Comparison of ENCODE assay signal across 11 cellular contexts in the genomic region with DNA sequence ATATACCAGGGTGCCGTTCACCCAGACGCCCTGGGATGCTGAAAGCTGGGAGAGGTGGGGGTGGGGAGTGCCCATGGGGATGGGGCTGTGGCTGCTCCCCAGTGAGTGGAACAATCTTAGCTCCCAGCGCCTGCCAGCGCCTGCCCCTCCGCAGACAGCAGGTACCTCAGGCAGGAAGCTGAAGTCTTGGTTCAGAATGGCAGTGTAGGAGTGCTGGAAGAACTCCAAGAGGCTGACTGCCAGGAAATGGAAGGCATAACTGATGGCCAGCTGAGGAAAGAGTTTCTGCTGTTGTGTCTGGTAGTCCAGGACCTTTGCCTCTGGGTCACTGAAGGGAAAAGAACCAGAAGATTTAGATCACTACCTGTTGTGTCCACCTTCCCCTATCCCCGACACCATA. TPM values are rescaled to one million over a fixed set of nuclear protein-coding genes. Genes with fewer than 3 reads are reported as not detected.
DNase-seq lines count a peak whose midpoint lies in the region; ATAC-seq and TF ChIP-seq lines count a peak whose summit lies in the region.
"Had no signal": no experiment of that assay in that cellular context is flagged by ENCODE, and none has a peak within 500 bp of the region (broad histone marks: within the 10 kb centered on the region; RNA-seq: fewer than 3 reads in every experiment).

No MANE protein-coding gene starts in this region.

- H3K27me3 ChIP-seq in RWPE2 (ENCODE audit: insufficient read depth, poor library complexity, severe bottlenecking) (no peaks in the 10 kb centered on the region), parathyroid adenoma (ENCODE audit: control insufficient read depth, insufficient read depth, low read length) (no peaks in the 10 kb centered on the region)
- no peaks in the 10 kb centered on the region for H3K27me3 ChIP-seq in CD4-positive, alpha-beta T cell (ENCODE audit: control insufficient read depth, insufficient read depth, low read length)
- H3K27me3 ChIP-seq: neutrophil had no signal

- no peak for DNase-seq in RWPE2 (ENCODE audit: low spot score)
- peak; percentile 37 for DNase-seq in fibroblast of the aortic adventitia (ENCODE audit: low read depth)
- no peak for DNase-seq in effector CD8-positive, alpha-beta T cell (lab: John Stamatoyannopoulos, UW)
- no peak for DNase-seq in CD4-positive, alpha-beta T cell
- no peak for DNase-seq in NCI-H446 treated with DMSO at 0.1 percent for 48 hours (lab: John Stamatoyannopoulos, UW)
- DNase-seq in NCI-H524 treated with DMSO at 0.1 percent for 48 hours (lab: John Stamatoyannopoulos, UW) = no peak
- DNase-seq: NCI-H526 treated with DMSO at 0.1 percent for 48 hours, T-helper 9 cell had no signal

- CTCF ChIA-PET in HEK293 (lab: Yijun Ruan, JAX) = interaction anchor here (0.7 to 2.5 kb wide), 9 partner anchors 9 to 321 kb away, joined by 3 to 14 read pairs (median 4); partner anchors contain the start of genes ACOX2 and KCTD6
- CTCF ChIA-PET in CD4-positive, alpha-beta T cell (lab: Charles Lee) = no interaction called here

- ATAC-seq in RWPE2 (ENCODE audit: low read depth) = peak; percentile 52
- ATAC-seq in CD4-positive, alpha-beta T cell (ENCODE audit: poor library complexity) = no peak

- H3K9me3 ChIP-seq in HEK293 (ENCODE audit: control insufficient read depth, insufficient read depth, low read depth, low read length) (no peaks in the 10 kb centered on the region), RWPE2 (ENCODE audit: severe bottlenecking) (no peaks in the 10 kb centered on the region), parathyroid adenoma (ENCODE audit: control insufficient read depth, low read length) (no peaks in the 10 kb centered on the region)
- H3K9me3 ChIP-seq in CD4-positive, alpha-beta T cell (ENCODE audit: control insufficient read depth, low read length) = no peaks in the 10 kb centered on the region
- H3K9me3 ChIP-seq: neutrophil had no signal

- H3K36me3 ChIP-seq in HEK293 (ENCODE audit: control insufficient read depth in 2 of 2, insufficient read depth in 1 of 2, low read length in 2 of 2) = no peaks in the 10 kb centered on the region
- H3K36me3 ChIP-seq in RWPE2 (ENCODE audit: low read depth) = no peaks in the 10 kb centered on the region
- H3K36me3 ChIP-seq in parathyroid adenoma (ENCODE audit: control insufficient read depth, insufficient read depth, low read length) = no peaks in the 10 kb centered on the region
- H3K36me3 ChIP-seq: neutrophil had no signal

- no peaks in the 10 kb centered on the region; the same call in 1 of the 2 replicates for H3K4me1 ChIP-seq in HEK293 (ENCODE audit: control insufficient read depth, insufficient read depth, low read length)
- H3K4me1 ChIP-seq in RWPE2 (ENCODE audit: insufficient read depth, poor library complexity, severe bottlenecking) = peaks cover 9% of the 10 kb centered on the region
- H3K4me1 ChIP-seq in parathyroid adenoma = peaks cover 19% of the 10 kb centered on the region

- H3K4me1 Mint-ChIP-seq in CD4-positive, alpha-beta T cell (ENCODE audit: low read depth) = peaks cover 7% of the 10 kb centered on the region

- H3K27me3 Mint-ChIP-seq in CD4-positive, alpha-beta T cell = no peaks in the 10 kb centered on the region

- H3K79me2 ChIP-seq in parathyroid adenoma = no peaks in the 10 kb centered on the region

- H3K36me3 Mint-ChIP-seq in CD4-positive, alpha-beta T cell (ENCODE audit: low read depth) = no peaks in the 10 kb centered on the region

- H3K9ac ChIP-seq in parathyroid adenoma = no peak overlapping the region

- H3K27ac ChIP-seq in HEK293 (ENCODE audit: extremely low read depth, low read depth, low read length) = no peak overlapping the region
- H3K27ac ChIP-seq in RWPE2 (ENCODE audit: poor library complexity, severe bottlenecking) = no peak overlapping the region
- no peak overlapping the region for H3K27ac ChIP-seq in parathyroid adenoma
- no peak overlapping the region for H3K27ac ChIP-seq in CD4-positive, alpha-beta T cell (ENCODE audit: low read depth, low read length)
- H3K27ac ChIP-seq: neutrophil had no signal

- H3K9me3 Mint-ChIP-seq in CD4-positive, alpha-beta T cell = no peaks in the 10 kb centered on the region

- H3K4me3 Mint-ChIP-seq in CD4-positive, alpha-beta T cell = no peak overlapping the region

- no peak for TF ChIP-seq CTCF in HEK293 (tag by site-specific recombination; IDR thresholded peaks at IDR 0.05)
- TF ChIP-seq CTCF in RWPE2 (IDR thresholded peaks at IDR 0.05; ENCODE audit: poor library complexity, severe bottlenecking) = no peak
- TF ChIP-seq CTCF in fibroblast of the aortic adventitia (IDR thresholded peaks at IDR 0.05; ENCODE audit: insufficient read depth, low read length) = no peak
- TF ChIP-seq CTCF in parathyroid adenoma (IDR thresholded peaks at IDR 0.05) = no peak
- no peak for TF ChIP-seq CTCF in CD4-positive, alpha-beta T cell (IDR thresholded peaks at IDR 0.05)

- no peak overlapping the region for H3K4me3 ChIP-seq in HEK293 (ENCODE audit: low read depth, low read length)
- no peak overlapping the region for H3K4me3 ChIP-seq in RWPE2 (ENCODE audit: severe bottlenecking)
- H3K4me3 ChIP-seq in fibroblast of the aortic adventitia (ENCODE audit: low read depth, low read length) = no peak overlapping the region
- H3K4me3 ChIP-seq in parathyroid adenoma (ENCODE audit: low read depth, low read length) = no peak overlapping the region

- intact Hi-C loops in CD4-positive, alpha-beta T cell (cut with DNase I, micrococcal nuclease) = no loop called here

- no peak overlapping the region for H3K27ac Mint-ChIP-seq in CD4-positive, alpha-beta T cell

- H3K4me2 ChIP-seq in parathyroid adenoma (ENCODE audit: low read length) = peak overlapping the region; percentile 9

- POLR2A ChIA-PET in HEK293 (lab: Yijun Ruan, JAX) = interaction anchor here (1.0 kb wide), 1 partner anchor 36 kb away, joined by 3 read pairs; no protein-coding TSS in a partner anchor
- POLR2A ChIA-PET in CD4-positive, alpha-beta T cell (lab: Charles Lee) = no interaction called here

- H2AFZ ChIP-seq in parathyroid adenoma = peak overlapping the region; percentile 7

TF ChIP-seq in HEK293, 187 proteins besides CTCF, POLR2A, EP300 and RAD21 (continues in another document):
- TF ChIP-seq, protein P1, sequence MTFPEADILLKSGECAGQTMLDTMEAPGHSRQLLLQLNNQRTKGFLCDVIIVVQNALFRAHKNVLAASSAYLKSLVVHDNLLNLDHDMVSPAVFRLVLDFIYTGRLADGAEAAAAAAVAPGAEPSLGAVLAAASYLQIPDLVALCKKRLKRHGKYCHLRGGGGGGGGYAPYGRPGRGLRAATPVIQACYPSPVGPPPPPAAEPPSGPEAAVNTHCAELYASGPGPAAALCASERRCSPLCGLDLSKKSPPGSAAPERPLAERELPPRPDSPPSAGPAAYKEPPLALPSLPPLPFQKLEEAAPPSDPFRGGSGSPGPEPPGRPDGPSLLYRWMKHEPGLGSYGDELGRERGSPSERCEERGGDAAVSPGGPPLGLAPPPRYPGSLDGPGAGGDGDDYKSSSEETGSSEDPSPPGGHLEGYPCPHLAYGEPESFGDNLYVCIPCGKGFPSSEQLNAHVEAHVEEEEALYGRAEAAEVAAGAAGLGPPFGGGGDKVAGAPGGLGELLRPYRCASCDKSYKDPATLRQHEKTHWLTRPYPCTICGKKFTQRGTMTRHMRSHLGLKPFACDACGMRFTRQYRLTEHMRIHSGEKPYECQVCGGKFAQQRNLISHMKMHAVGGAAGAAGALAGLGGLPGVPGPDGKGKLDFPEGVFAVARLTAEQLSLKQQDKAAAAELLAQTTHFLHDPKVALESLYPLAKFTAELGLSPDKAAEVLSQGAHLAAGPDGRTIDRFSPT (tag by site-specific recombination; IDR thresholded peaks at IDR 0.05) = no peak
- TF ChIP-seq ZNF549 (tag by site-specific recombination; IDR thresholded peaks at IDR 0.05) = no peak
- no peak for TF ChIP-seq ZNF335 (tag by site-specific recombination; conservative IDR thresholded peaks at IDR 0.05)
- TF ChIP-seq, protein P2, sequence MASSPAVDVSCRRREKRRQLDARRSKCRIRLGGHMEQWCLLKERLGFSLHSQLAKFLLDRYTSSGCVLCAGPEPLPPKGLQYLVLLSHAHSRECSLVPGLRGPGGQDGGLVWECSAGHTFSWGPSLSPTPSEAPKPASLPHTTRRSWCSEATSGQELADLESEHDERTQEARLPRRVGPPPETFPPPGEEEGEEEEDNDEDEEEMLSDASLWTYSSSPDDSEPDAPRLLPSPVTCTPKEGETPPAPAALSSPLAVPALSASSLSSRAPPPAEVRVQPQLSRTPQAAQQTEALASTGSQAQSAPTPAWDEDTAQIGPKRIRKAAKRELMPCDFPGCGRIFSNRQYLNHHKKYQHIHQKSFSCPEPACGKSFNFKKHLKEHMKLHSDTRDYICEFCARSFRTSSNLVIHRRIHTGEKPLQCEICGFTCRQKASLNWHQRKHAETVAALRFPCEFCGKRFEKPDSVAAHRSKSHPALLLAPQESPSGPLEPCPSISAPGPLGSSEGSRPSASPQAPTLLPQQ (tag by site-specific recombination; IDR thresholded peaks at IDR 0.05) = no peak
- TF ChIP-seq TCF7L2 (IDR thresholded peaks at IDR 0.05; ENCODE audit: borderline replicate concordance, low read depth, low read length) = no peak
- TF ChIP-seq SETDB1 (IDR thresholded peaks at IDR 0.05; ENCODE audit: insufficient read length, low read length) = no peak
- TF ChIP-seq, protein P3, sequence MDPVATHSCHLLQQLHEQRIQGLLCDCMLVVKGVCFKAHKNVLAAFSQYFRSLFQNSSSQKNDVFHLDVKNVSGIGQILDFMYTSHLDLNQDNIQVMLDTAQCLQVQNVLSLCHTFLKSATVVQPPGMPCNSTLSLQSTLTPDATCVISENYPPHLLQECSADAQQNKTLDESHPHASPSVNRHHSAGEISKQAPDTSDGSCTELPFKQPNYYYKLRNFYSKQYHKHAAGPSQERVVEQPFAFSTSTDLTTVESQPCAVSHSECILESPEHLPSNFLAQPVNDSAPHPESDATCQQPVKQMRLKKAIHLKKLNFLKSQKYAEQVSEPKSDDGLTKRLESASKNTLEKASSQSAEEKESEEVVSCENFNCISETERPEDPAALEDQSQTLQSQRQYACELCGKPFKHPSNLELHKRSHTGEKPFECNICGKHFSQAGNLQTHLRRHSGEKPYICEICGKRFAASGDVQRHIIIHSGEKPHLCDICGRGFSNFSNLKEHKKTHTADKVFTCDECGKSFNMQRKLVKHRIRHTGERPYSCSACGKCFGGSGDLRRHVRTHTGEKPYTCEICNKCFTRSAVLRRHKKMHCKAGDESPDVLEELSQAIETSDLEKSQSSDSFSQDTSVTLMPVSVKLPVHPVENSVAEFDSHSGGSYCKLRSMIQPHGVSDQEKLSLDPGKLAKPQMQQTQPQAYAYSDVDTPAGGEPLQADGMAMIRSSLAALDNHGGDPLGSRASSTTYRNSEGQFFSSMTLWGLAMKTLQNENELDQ (tag by site-specific recombination; IDR thresholded peaks at IDR 0.05; ENCODE audit: low read depth) = no peak
- no peak for TF ChIP-seq ZNF521 (tag by site-specific recombination; IDR thresholded peaks at IDR 0.05)

RNA-seq across cellular contexts. Expression of gene ACOX2, which starts 8.4 kb away (rescaled TPM):
- total RNA-seq in fibroblast of the aortic adventitia (ENCODE audit: low replicate concordance) = 19.2 and 29.5 TPM in 2 replicates
- total RNA-seq in CD4-positive, alpha-beta T cell = not detected

RNA-seq across cellular contexts. Expression of gene KCTD6, which starts 36.7 kb away (rescaled TPM):
- total RNA-seq in fibroblast of the aortic adventitia (ENCODE audit: low replicate concordance) = 17.8 and 17.9 TPM in 2 replicates
- 1 to 10 TPM; 3.8 to 5.0 TPM for total RNA-seq in CD4-positive, alpha-beta T cell

RNA-seq across cellular contexts. Expression of gene FAM107A, which starts 48.6 kb away (rescaled TPM):
- 0.54 TPM in 1 of 2 replicates, not detected in the other for total RNA-seq in fibroblast of the aortic adventitia (ENCODE audit: low replicate concordance)
- not detected for total RNA-seq in CD4-positive, alpha-beta T cell

Comparison
In these comparisons a context has a peak if more than half of its experiments do, and no peak if none do; other contexts are left out.
1. RNA of gene ACOX2, which starts 8.4 kb away (total RNA-seq): 19.2 to 29.5 TPM in fibroblast of the aortic adventitia; not detected in CD4-positive, alpha-beta T cell; every median in the first group is over 10 times any median in the second.